Comparison of ENCODE assay signal across 10 cellular contexts in the genomic region with DNA sequence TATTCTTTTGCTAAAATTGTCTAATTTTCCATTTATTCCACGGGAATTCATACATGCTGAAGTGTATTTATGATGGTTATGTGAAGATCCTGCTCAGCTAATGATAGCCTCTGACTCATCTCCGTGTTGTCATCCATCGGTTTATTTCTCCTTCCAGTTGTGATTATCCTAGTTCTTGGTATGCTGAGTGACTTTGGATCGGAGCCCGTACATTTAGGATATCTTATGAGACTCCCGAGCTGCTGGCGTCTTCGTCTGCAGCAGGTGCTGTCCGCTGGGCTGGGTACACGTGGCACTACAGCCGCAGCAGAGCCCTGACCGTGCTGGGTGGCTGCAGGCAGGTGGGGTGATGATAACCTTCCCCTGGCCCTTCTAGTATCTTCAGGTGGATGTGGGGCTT. TPM values are rescaled to one million over a fixed set of nuclear protein-coding genes. Genes with fewer than 3 reads are reported as not detected.
DNase-seq lines count a peak whose midpoint lies in the region; ATAC-seq and TF ChIP-seq lines count a peak whose summit lies in the region.
"Had no signal": no experiment of that assay in that cellular context is flagged by ENCODE, and none has a peak within 500 bp of the region (broad histone marks: within the 10 kb centered on the region; RNA-seq: fewer than 3 reads in every experiment).

No MANE protein-coding gene starts in this region.

- H3K4me3 Mint-ChIP-seq in CD8-positive, alpha-beta memory T cell: peak overlapping the region; percentile 86 to 94 (median 92)
- peak overlapping the region; percentile 86 for H3K4me3 Mint-ChIP-seq in central memory CD8-positive, alpha-beta T cell
- H3K4me3 Mint-ChIP-seq: WTC11 had no signal

- no peak for DNase-seq in CD8-positive, alpha-beta memory T cell
- peak; percentile 70 for DNase-seq in M059J (ENCODE audit: low read depth)
- DNase-seq in central memory CD8-positive, alpha-beta T cell (ENCODE audit: low spot score in 2 of 2): no peak
- DNase-seq: NCI-H187 had no signal

- H3K27ac Mint-ChIP-seq in CD8-positive, alpha-beta memory T cell: peak overlapping the region; percentile 89 to 97 (median 93)
- H3K27ac Mint-ChIP-seq in central memory CD8-positive, alpha-beta T cell (ENCODE audit: low read depth): peak overlapping the region; percentile 96
- H3K27ac Mint-ChIP-seq: WTC11 had no signal

- H3K27me3 ChIP-seq in CD8-positive, alpha-beta memory T cell (ENCODE audit: insufficient read depth, low read length, poor library complexity, severe bottlenecking): no peaks in the 10 kb centered on the region
- H3K27me3 ChIP-seq in neutrophil: no peaks in the 10 kb centered on the region

- H3K4me1 ChIP-seq in CD8-positive, alpha-beta memory T cell (ENCODE audit: insufficient read depth, low read length): peaks cover 38% of the 10 kb centered on the region
- peaks cover 19 to 23% of the 10 kb centered on the region in 2 experiments for H3K4me1 ChIP-seq in neutrophil (ENCODE audit: control insufficient read depth in 1 of 2, insufficient read depth in 1 of 2, low read depth in 1 of 2, low read length in 1 of 2)

- no peaks in the 10 kb centered on the region for H3K9me3 ChIP-seq in CD8-positive, alpha-beta memory T cell (ENCODE audit: low read length)
- no peaks in the 10 kb centered on the region for H3K9me3 ChIP-seq in neutrophil

- H3K27me3 Mint-ChIP-seq in CD8-positive, alpha-beta memory T cell: no peaks in the 10 kb centered on the region
- no peaks in the 10 kb centered on the region for H3K27me3 Mint-ChIP-seq in central memory CD8-positive, alpha-beta T cell

- POLR2A ChIA-PET in CD8-positive, alpha-beta memory T cell (lab: Charles Lee): interaction anchor here (0.6 to 1.1 kb wide), 2 partner anchors 77 to 211 kb away, joined by 3 to 4 read pairs; partner anchors contain the start of gene MBP

- H3K4me3 ChIP-seq in CD8-positive, alpha-beta memory T cell (ENCODE audit: low read length): peak overlapping the region; percentile 56
- peak overlapping the region in 1 of 2 experiments; percentile 53 for H3K4me3 ChIP-seq in neutrophil (ENCODE audit: low read depth in 1 of 2, low read length in 1 of 2)

- no peak for ATAC-seq in central memory CD8-positive, alpha-beta T cell (replicated peaks; ENCODE audit: extremely low read depth, poor library complexity, severe bottlenecking)
- ATAC-seq in HG03095 (IDR thresholded peaks at IDR 0.05; ENCODE audit: unreplicated experiment): no peak
- ATAC-seq in GM19023 (IDR thresholded peaks at IDR 0.05; ENCODE audit: unreplicated experiment): no peak
- no peak for ATAC-seq in GM21360 (IDR thresholded peaks at IDR 0.05; ENCODE audit: unreplicated experiment)
- ATAC-seq: WTC11 had no signal

- CTCF ChIA-PET in CD8-positive, alpha-beta memory T cell (lab: Charles Lee): interaction anchor here (1.0 to 3.3 kb wide), 5 partner anchors 10 to 226 kb away, joined by 4 to 10 read pairs (median 5); no protein-coding TSS in a partner anchor

- TF ChIP-seq CTCF in neutrophil (IDR thresholded peaks at IDR 0.05): no peak

- no peaks in the 10 kb centered on the region for H3K9me3 Mint-ChIP-seq in CD8-positive, alpha-beta memory T cell
- H3K9me3 Mint-ChIP-seq in central memory CD8-positive, alpha-beta T cell: no peaks in the 10 kb centered on the region
- H3K9me3 Mint-ChIP-seq: WTC11 had no signal

- H3K4me1 Mint-ChIP-seq in CD8-positive, alpha-beta memory T cell: peaks cover 41 to 49% (median 47%) of the 10 kb centered on the region in 3 donors
- H3K4me1 Mint-ChIP-seq in central memory CD8-positive, alpha-beta T cell: peaks cover 39% of the 10 kb centered on the region

- H3K36me3 Mint-ChIP-seq in CD8-positive, alpha-beta memory T cell: peaks cover 0 to 2% (median 1%) of the 10 kb centered on the region in 3 donors
- peaks cover 12% of the 10 kb centered on the region for H3K36me3 Mint-ChIP-seq in central memory CD8-positive, alpha-beta T cell (ENCODE audit: insufficient read depth)
- H3K36me3 Mint-ChIP-seq: WTC11 had no signal

- H3K27ac ChIP-seq in CD8-positive, alpha-beta memory T cell (ENCODE audit: low read depth, low read length): no peak overlapping the region
- peak overlapping the region; percentile 87 for H3K27ac ChIP-seq in neutrophil

- H3K36me3 ChIP-seq in CD8-positive, alpha-beta memory T cell (ENCODE audit: insufficient read depth, low read length): no peaks in the 10 kb centered on the region
- no peaks in the 10 kb centered on the region for H3K36me3 ChIP-seq in neutrophil

RNA-seq across cellular contexts. Expression of gene GALR1, which starts 40.1 kb away (rescaled TPM):
- not detected for total RNA-seq in CD8-positive, alpha-beta memory T cell
- polyA plus RNA-seq in CD8-positive, alpha-beta memory T cell: not detected
- not detected in 2 replicates for total RNA-seq in M059J (2014; rRNA removed; shearing (Covaris generic))
- total RNA-seq: pulmonary artery endothelial cell had no signal
